Comparison of ENCODE assay signal across 8 cellular contexts in the genomic region with DNA sequence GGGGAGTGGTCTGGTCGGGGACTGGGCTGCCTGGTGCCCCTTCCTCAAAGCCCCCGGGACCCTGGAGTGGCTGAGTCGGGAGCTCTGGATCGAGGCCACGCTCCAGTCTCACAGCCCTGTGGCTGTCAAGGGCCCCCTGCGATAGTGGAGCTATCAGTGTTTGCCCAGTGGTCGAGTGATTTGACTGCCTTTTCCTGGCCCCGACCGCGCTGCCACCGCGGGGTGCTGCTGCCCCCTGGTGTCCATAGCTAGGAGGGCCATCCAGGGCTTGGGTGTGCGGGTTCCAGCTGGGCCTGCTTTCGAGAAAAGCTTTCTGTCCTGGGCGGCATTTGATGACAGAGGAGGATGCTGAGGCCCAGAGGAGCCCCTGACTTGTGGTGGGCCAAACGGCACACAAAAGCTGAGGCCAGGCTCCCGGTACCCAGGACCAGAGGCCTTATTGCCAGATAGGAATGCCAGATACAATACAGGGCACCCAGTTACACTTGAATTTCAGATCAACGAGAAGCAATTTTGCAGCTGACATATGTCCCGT.
DNase-seq lines count a peak whose midpoint lies in the region; ATAC-seq and TF ChIP-seq lines count a peak whose summit lies in the region.

No MANE protein-coding gene starts in this region.

- TF ChIP-seq CTCF in AG09309 (IDR thresholded peaks at IDR 0.05; ENCODE audit: control insufficient read depth, insufficient read depth, low read depth, low read length, missing control alignments) = peak; percentile 99

- ATAC-seq in GM18868 (IDR thresholded peaks at IDR 0.05; ENCODE audit: unreplicated experiment) (peak; percentile 84), HG03460 (IDR thresholded peaks at IDR 0.05; ENCODE audit: unreplicated experiment) (peak; percentile 68)

- H3K4me3 ChIP-seq in AG09309 (ENCODE audit: control insufficient read depth, low read depth, low read length) = no peak overlapping the region

- no peak for DNase-seq in AG09309 (ENCODE audit: low read depth)
- peak; percentile 91 for DNase-seq in NCI-H82 (lab: John Stamatoyannopoulos, UW)
- DNase-seq in activated CD4-positive, alpha-beta T cell treated with anti-CD3 and anti-CD28 coated beads, Interleukin-2, amount 50 U/mL, for 48 hours = peak; percentile 79 to 80
- DNase-seq in effector CD8-positive, alpha-beta T cell (lab: John Stamatoyannopoulos, UW) = peak; percentile 60
- DNase-seq in middle frontal gyrus (ENCODE audit: extremely low spot score, low spot score) = peak; percentile 51
- DNase-seq in stimulated activated CD8-positive, alpha-beta memory T cell treated with anti-CD3 and anti-CD28 coated beads, Interleukin-7, amount 100 ng/mL, for 1 hour (ENCODE audit: low read depth in 2 of 2) = peak; percentile 41 to 52
